Comparison of ENCODE assay signal across 8 cellular contexts in genomic region chr9:99822596-99823391, GRCh38. TPM values are rescaled to one million over a fixed set of nuclear protein-coding genes. Genes with fewer than 3 reads are reported as not detected.
DNase-seq lines count a peak whose midpoint lies in the region; ATAC-seq and TF ChIP-seq lines count a peak whose summit lies in the region.

No MANE protein-coding gene starts in this region.

- ATAC-seq in GM23338: no peak

- no peaks in the 10 kb centered on the region for H3K9me2 ChIP-seq in GM23338 (ENCODE audit: insufficient read depth)

- peaks cover 5% of the 10 kb centered on the region; the same call in 1 of the 2 replicates for H3K36me3 ChIP-seq in GM23338 (ENCODE audit: insufficient read depth)

- H2AFZ ChIP-seq in GM23338: peak overlapping the region; percentile 96; the same call in 1 of the 2 replicates

- peaks cover 26% of the 10 kb centered on the region for H3F3A ChIP-seq in GM23338 (replicated peaks; ENCODE audit: low read depth)

- H4K20me1 ChIP-seq in GM23338 (replicated peaks; ENCODE audit: insufficient read depth): peaks cover 16% of the 10 kb centered on the region

- H3K27me3 Mint-ChIP-seq in GM23338 (ENCODE audit: insufficient read depth, low read depth, poor library complexity) (peaks cover 85% of the 10 kb centered on the region), osteocyte (ENCODE audit: unreplicated experiment) (peaks cover 21% of the 10 kb centered on the region)

- TF ChIP-seq CTCF in GM23338 (conservative IDR thresholded peaks at IDR 0.05; ENCODE audit: low read depth in 2 of 2) (no peak), osteocyte (IDR thresholded peaks at IDR 0.05) (no peak)

- H3K27ac ChIP-seq in GM23338 (ENCODE audit: low read depth): no peak overlapping the region

- H3K4me2 ChIP-seq in GM23338: peak overlapping the region; percentile 93

- no peak overlapping the region for H3K27ac Mint-ChIP-seq in GM23338
- H3K27ac Mint-ChIP-seq in osteocyte (ENCODE audit: unreplicated experiment): peak overlapping the region; percentile 95

- peak; percentile 38 for DNase-seq in AG08395 (ENCODE audit: low spot score)
- DNase-seq in GM23338 (ENCODE audit: low spot score): peak; percentile 81
- peak; percentile 73 for DNase-seq in OCI-M1 (lab: John Stamatoyannopoulos, UW)
- peak; percentile 7 for DNase-seq in activated gamma-delta T cell treated with anti-CD3 and anti-CD28 coated beads, Interleukin-2, amount 50 U/mL, for 16 hours (ENCODE audit: low read depth)
- peak; percentile 38 for DNase-seq in germinal center (ENCODE audit: low spot score)
- no peak for DNase-seq in osteocyte (ENCODE audit: extremely low spot score, unreplicated experiment)
- no peak for DNase-seq in DMS79 (lab: John Stamatoyannopoulos, UW)
- no peak for DNase-seq in GOT3 (lab: John Stamatoyannopoulos, UW)

- H3K4me3 ChIP-seq in GM23338: peak overlapping the region; percentile 78

- peaks cover 77% of the 10 kb centered on the region for H3K27me3 ChIP-seq in GM23338 (ENCODE audit: insufficient read depth)

- H3K9me3 Mint-ChIP-seq in GM23338: peaks cover 3% of the 10 kb centered on the region; the same call in 1 of the 3 replicates
- H3K9me3 Mint-ChIP-seq in osteocyte (ENCODE audit: unreplicated experiment): no peaks in the 10 kb centered on the region

- H3K4me3 Mint-ChIP-seq in GM23338 (peak overlapping the region; percentile 71), osteocyte (ENCODE audit: unreplicated experiment) (peak overlapping the region; percentile 95)

- peaks cover 12% of the 10 kb centered on the region; the same call in 1 of the 2 replicates for H3K79me2 ChIP-seq in GM23338 (replicated peaks; ENCODE audit: insufficient read depth)

- no peaks in the 10 kb centered on the region; the same call in 2 of the 3 replicates for H3K36me3 Mint-ChIP-seq in GM23338 (ENCODE audit: low read depth)
- H3K36me3 Mint-ChIP-seq in osteocyte (ENCODE audit: unreplicated experiment): no peaks in the 10 kb centered on the region

- H3K4me1 ChIP-seq in GM23338 (ENCODE audit: insufficient read depth): peaks cover 49% of the 10 kb centered on the region

- H3K4me1 Mint-ChIP-seq in GM23338: peaks cover 39% of the 10 kb centered on the region
- peaks cover 48% of the 10 kb centered on the region for H3K4me1 Mint-ChIP-seq in osteocyte (ENCODE audit: unreplicated experiment)

TF ChIP-seq in GM23338, 12 proteins besides CTCF, POLR2A, EP300 and RAD21:
- TF ChIP-seq NANOG (IDR thresholded peaks at IDR 0.05; ENCODE audit: borderline replicate concordance) (no peak), STAT1 (IDR thresholded peaks at IDR 0.05; ENCODE audit: unreplicated experiment) (no peak), EZH2phosphoT487 (IDR thresholded peaks at IDR 0.05; ENCODE audit: unreplicated experiment) (peak; percentile 51), EZH2 (IDR thresholded peaks at IDR 0.05; ENCODE audit: low read depth, unreplicated experiment) (peak; percentile 92)
TF ChIP-seq in GM23338: peak in this region for 2.

RNA-seq across cellular contexts. Expression of gene NR4A3, which starts 1.1 kb away (rescaled TPM):
- 0.17 and 0.58 TPM in 2 replicates for total RNA-seq in GM23338 (2014; rRNA removed; shearing (Covaris generic))
- polyA plus RNA-seq in GM23338 (2016; fragmentation: Nextera tagmentation; extraction: Ambion mirVana): 0.10 and 0.17 TPM in 2 replicates
- 2.4 and 3.2 TPM in 2 replicates for total RNA-seq in osteocyte

Comparison
In these comparisons a context has a peak if more than half of its experiments do, and no peak if none do; other contexts are left out.
1. DNase-seq: peak in AG08395 (single experiment), GM23338 (single experiment), OCI-M1 (single experiment), activated gamma-delta T cell treated with anti-CD3 and anti-CD28 coated beads, Interleukin-2, amount 50 U/mL, for 16 hours (single experiment) and germinal center (single experiment); none in osteocyte (single experiment), DMS79 (single experiment) and GOT3 (single experiment).